In the genomic region with DNA sequence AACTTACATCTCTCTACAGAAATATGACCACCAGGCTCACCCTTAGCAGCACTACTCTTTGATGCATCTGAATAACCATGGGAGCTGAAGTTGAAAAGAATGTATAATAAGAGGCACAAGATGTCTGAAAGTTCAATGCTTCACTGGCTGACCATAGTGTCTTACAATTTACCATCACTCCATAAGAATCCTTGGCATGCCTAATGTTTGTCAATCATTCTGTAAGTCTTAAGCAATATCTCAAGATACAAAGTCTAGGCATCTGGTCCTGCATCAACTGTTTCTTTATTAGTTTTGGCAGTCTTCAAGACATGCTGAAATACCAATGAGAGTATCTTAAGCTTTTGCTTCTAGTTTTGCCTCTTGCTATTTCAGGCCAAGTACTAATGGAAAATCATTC, we compare ENCODE assay signal across 27 cellular contexts.
"Had no signal": no experiment of that assay in that cellular context is flagged by ENCODE, and none has a peak within 500 bp of the region (broad histone marks: within the 10 kb centered on the region; RNA-seq: fewer than 3 reads in every experiment).

No MANE protein-coding gene starts in this region.

- ATAC-seq: activated CD4-positive, alpha-beta T cell treated with anti-CD3 and anti-CD28 coated beads for 36 hours; activated T-cell treated with anti-CD3 and anti-CD28 coated beads, Interleukin-2, amount 50 U/mL, for 4 hours; effector memory CD8-positive, alpha-beta T cell; left ventricle myocardium superior; natural killer cell treated with Interleukin-12 subunit alpha and Interleukin-12 subunit beta and Interleukin-15 and Interleukin-18, amount 100 ng/mL, for 72 hours; pancreas; psoas muscle; right cardiac atrium; upper lobe of right lung; WTC11 had no signal

- H3K36me3 ChIP-seq: esophagus muscularis mucosa, neutrophil, pancreas, thyroid gland, upper lobe of right lung had no signal

- H3K27ac Mint-ChIP-seq: activated CD4-positive, alpha-beta T cell treated with anti-CD3 and anti-CD28 coated beads for 36 hours; activated naive CD8-positive, alpha-beta T cell treated with anti-CD3 and anti-CD28 coated beads for 36 hours; activated T-helper 2 cell treated with anti-CD3 and anti-CD28 coated beads, Interferon-gamma antibody, Interleukin-2, Interleukin-4, amounts not matched to agents 10 μg/mL and 5 μg/mL and 100 μg/mL, durations not matched to agents 14 hours and 24 hours and 36 hours; brain; effector memory CD8-positive, alpha-beta T cell; natural killer cell treated with Interleukin-12 subunit alpha and Interleukin-12 subunit beta and Interleukin-15 and Interleukin-18, amount 100 ng/mL, for 72 hours; stimulated activated naive CD8-positive, alpha-beta T cell treated with anti-CD3 and anti-CD28 coated beads, Interleukin-15, Interleukin-2, amounts not matched to agents 100 ng/mL and 50 ng/mL, for 24 hours; WTC11 had no signal

- DNase-seq: activated CD4-positive, alpha-beta T cell treated with anti-CD3 and anti-CD28 coated beads for 36 hours; activated CD4-positive, alpha-beta T cell treated with anti-CD3 and anti-CD28 coated beads, Interleukin-2, amount 50 U/mL, for 48 hours; activated CD8-positive, alpha-beta memory T cell treated with anti-CD3 and anti-CD28 coated beads, Interleukin-2, amount 50 U/mL, for 48 hours; activated naive CD4-positive, alpha-beta T cell; activated naive CD8-positive, alpha-beta T cell treated with anti-CD3 and anti-CD28 coated beads for 36 hours; activated T-cell treated with anti-CD3 and anti-CD28 coated beads, Interleukin-2, amount 50 U/mL, for 4 hours; caudate nucleus; effector memory CD8-positive, alpha-beta T cell; kidney; left ventricle myocardium superior; mammary epithelial cell; pancreas; psoas muscle; right cardiac atrium; stimulated activated CD4-positive, alpha-beta T cell treated with anti-CD3 and anti-CD28 coated beads, Interleukin-1b, Interleukin-23, amount 100 ng/mL, for 48 hours; substantia nigra; T-helper 9 cell; thyroid gland; upper lobe of right lung had no signal

- H3K36me3 Mint-ChIP-seq: activated naive CD8-positive, alpha-beta T cell treated with anti-CD3 and anti-CD28 coated beads for 36 hours; brain; natural killer cell treated with Interleukin-12 subunit alpha and Interleukin-12 subunit beta and Interleukin-15 and Interleukin-18, amount 100 ng/mL, for 72 hours; WTC11 had no signal

- H3K9me3 ChIP-seq: esophagus muscularis mucosa, neutrophil, pancreas, psoas muscle, thyroid gland, upper lobe of right lung had no signal

- H3K4me3 Mint-ChIP-seq: activated CD4-positive, alpha-beta T cell treated with anti-CD3 and anti-CD28 coated beads for 36 hours; activated naive CD8-positive, alpha-beta T cell treated with anti-CD3 and anti-CD28 coated beads for 36 hours; activated T-cell treated with anti-CD3 and anti-CD28 coated beads, Interleukin-2, amount 50 U/mL, for 4 hours; brain; effector memory CD8-positive, alpha-beta T cell; natural killer cell treated with Interleukin-12 subunit alpha and Interleukin-12 subunit beta and Interleukin-15 and Interleukin-18, amount 100 ng/mL, for 72 hours; stimulated activated naive CD8-positive, alpha-beta T cell treated with anti-CD3 and anti-CD28 coated beads, Interleukin-15, Interleukin-2, amounts not matched to agents 100 ng/mL and 50 ng/mL, for 24 hours; WTC11 had no signal

- H3K9me3 Mint-ChIP-seq: activated naive CD8-positive, alpha-beta T cell treated with anti-CD3 and anti-CD28 coated beads for 36 hours; brain; WTC11 had no signal

- H3K4me1 Mint-ChIP-seq: activated CD4-positive, alpha-beta T cell treated with anti-CD3 and anti-CD28 coated beads for 36 hours; activated naive CD8-positive, alpha-beta T cell treated with anti-CD3 and anti-CD28 coated beads for 36 hours; brain; WTC11 had no signal

- H3K27me3 Mint-ChIP-seq: activated CD4-positive, alpha-beta T cell treated with anti-CD3 and anti-CD28 coated beads for 36 hours; activated naive CD8-positive, alpha-beta T cell treated with anti-CD3 and anti-CD28 coated beads for 36 hours; brain; effector memory CD8-positive, alpha-beta T cell; natural killer cell treated with Interleukin-12 subunit alpha and Interleukin-12 subunit beta and Interleukin-15 and Interleukin-18, amount 100 ng/mL, for 72 hours; stimulated activated naive CD8-positive, alpha-beta T cell treated with anti-CD3 and anti-CD28 coated beads, Interleukin-15, Interleukin-2, amounts not matched to agents 100 ng/mL and 50 ng/mL, for 24 hours had no signal

- H3K27ac ChIP-seq: esophagus muscularis mucosa, neutrophil, pancreas, psoas muscle, skin epidermis, thyroid gland, upper lobe of right lung had no signal

- H3K4me3 ChIP-seq: esophagus muscularis mucosa, pancreas, psoas muscle, skin epidermis, thyroid gland, upper lobe of right lung had no signal

- H3K4me1 ChIP-seq: esophagus muscularis mucosa, pancreas, psoas muscle, thyroid gland, upper lobe of right lung had no signal

- H3K27me3 ChIP-seq: esophagus muscularis mucosa, neutrophil, pancreas, thyroid gland, upper lobe of right lung had no signal
